ENCODE assay signal across 8 cellular contexts in the genomic region with DNA sequence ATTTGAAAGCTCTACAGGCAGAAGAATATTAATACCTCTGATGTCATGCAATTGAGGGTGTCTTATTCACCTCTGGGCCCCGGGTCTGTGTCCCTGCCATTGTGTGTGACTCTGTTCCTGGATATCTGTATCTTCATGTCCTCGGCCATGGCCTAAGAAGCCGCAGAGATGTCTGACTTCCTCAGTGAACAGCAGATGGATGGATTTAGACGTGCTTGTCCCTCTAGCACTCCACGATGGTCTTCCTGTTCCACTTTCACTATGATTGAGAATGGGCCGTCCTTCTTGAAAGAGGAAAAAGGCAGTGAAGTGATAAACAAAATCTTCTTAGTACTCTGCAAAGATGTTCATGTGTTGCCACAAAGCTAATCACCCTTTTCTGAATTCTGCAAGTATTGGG.
A peak's percentile ranks its signal among the peaks of the same experiment; 100 is the strongest.
DNase-seq lines count a peak whose midpoint lies in the region; ATAC-seq lines count a peak whose summit lies in the region.

No MANE protein-coding gene starts in this region.

- H3K36me3 ChIP-seq in BLaER1 treated with 17β-estradiol and CSF1 and Interleukin-3, amounts not matched to agents 10 nM and 100 nM, result peaks cover 0 to 10% (median 0%) of the 10 kb centered on the region in 11 experiments; a peak in 2 of 22 replicates

- H3K4me2 ChIP-seq in BLaER1 treated with 17β-estradiol and CSF1 and Interleukin-3, amounts not matched to agents 10 nM and 100 nM, result peak overlapping the region; percentile 82 to 96 (median 88)

- ATAC-seq in HG03175 (IDR thresholded peaks at IDR 0.05; ENCODE audit: unreplicated experiment) (peak; percentile 81), HG03469 (IDR thresholded peaks at IDR 0.05; ENCODE audit: unreplicated experiment) (no peak)

- peaks cover 0 to 100% (median 56%) of the 10 kb centered on the region in 11 experiments; a peak in 18 of 22 replicates for H4K20me1 ChIP-seq in BLaER1 treated with 17β-estradiol and CSF1 and Interleukin-3, amounts not matched to agents 10 nM and 100 nM

- no peaks in the 10 kb centered on the region for H3K27me3 ChIP-seq in BLaER1 treated with 17β-estradiol and CSF1 and Interleukin-3, amounts not matched to agents 10 nM and 100 nM

- peak overlapping the region in 10 of 11 experiments; percentile 0 to 66 (median 56); a peak in 15 of 22 replicates for H3K9ac ChIP-seq in BLaER1 treated with 17β-estradiol and CSF1 and Interleukin-3, amounts not matched to agents 10 nM and 100 nM

- peaks cover 78 to 93% (median 83%) of the 10 kb centered on the region in 10 experiments for H3K4me1 ChIP-seq in BLaER1 treated with 17β-estradiol and CSF1 and Interleukin-3, amounts not matched to agents 10 nM and 100 nM

- DNase-seq in GM19240 (ENCODE audit: insufficient read length, low spot score) (peak; percentile 56), DMS79 treated with DMSO at 0.1 percent for 48 hours (lab: John Stamatoyannopoulos, UW) (no peak), iPS-NIHi7 (ENCODE audit: extremely low spot score) (no peak)

- peak overlapping the region in 9 of 10 experiments; percentile 6 to 37 (median 10); a peak in 7 of 20 replicates for H3K4me3 ChIP-seq in BLaER1 treated with 17β-estradiol and CSF1 and Interleukin-3, amounts not matched to agents 10 nM and 100 nM

- peak overlapping the region in 10 of 11 experiments; percentile 56 to 76 (median 70); a peak in 19 of 22 replicates for H3K27ac ChIP-seq in BLaER1 treated with 17β-estradiol and CSF1 and Interleukin-3, amounts not matched to agents 10 nM and 100 nM
- peak overlapping the region; percentile 45 for H3K27ac ChIP-seq in angular gyrus (ENCODE audit: low read depth, low read length)
- peak overlapping the region; percentile 48 for H3K27ac ChIP-seq in temporal lobe (ENCODE audit: low read depth, low read length)

- 0 out of 22 replicates have a peak, but pooled peaks cover 0 to 4% (median 0%) of the 10 kb centered on the region in 11 experiments for H3K9me3 ChIP-seq in BLaER1 treated with 17β-estradiol and CSF1 and Interleukin-3, amounts not matched to agents 10 nM and 100 nM (replicated peaks in 1 of 11)
